ENCODE assay signal across 13 cellular contexts in genomic region chr3:155908086-155908485, GRCh38. TPM values are rescaled to one million over a fixed set of nuclear protein-coding genes. Genes with fewer than 3 reads are reported as not detected.
DNase-seq lines count a peak whose midpoint lies in the region; ATAC-seq lines count a peak whose summit lies in the region.
"Had no signal": no experiment of that assay in that cellular context is flagged by ENCODE, and none has a peak within 500 bp of the region (broad histone marks: within the 10 kb centered on the region; RNA-seq: fewer than 3 reads in every experiment).

No MANE protein-coding gene starts in this region.

- H3K9me3 ChIP-seq in T-helper 17 cell (ENCODE audit: control insufficient read depth, low read length, poor library complexity, severe bottlenecking), result no peaks in the 10 kb centered on the region
- H3K9me3 ChIP-seq: Peyer's patch had no signal

- no peaks in the 10 kb centered on the region for H3K9me3 Mint-ChIP-seq in activated naive CD4-positive, alpha-beta T cell treated with anti-CD3 and anti-CD28 coated beads, Interleukin-2, amount 50 U/mL, for 24 hours
- peaks cover 0 to 4% of the 10 kb centered on the region in 2 donors for H3K9me3 Mint-ChIP-seq in effector memory CD8-positive, alpha-beta T cell
- no peaks in the 10 kb centered on the region for H3K9me3 Mint-ChIP-seq in stimulated activated naive B cell treated with anti-CD40 and anti-IgM and Interleukin-4, amounts not matched to agents 10 μg/mL and 1 μg/mL and 100 μg/mL, for 72 hours

- ATAC-seq in T-helper 17 cell, result no peak
- peak; percentile 41 for ATAC-seq in effector memory CD8-positive, alpha-beta T cell (replicated peaks)
- no peak for ATAC-seq in stimulated activated naive B cell treated with anti-CD40 and anti-IgM and Interleukin-4, amounts not matched to agents 10 μg/mL and 1 μg/mL and 100 μg/mL, for 72 hours (replicated peaks)
- no peak for ATAC-seq in HG02642 (IDR thresholded peaks at IDR 0.05; ENCODE audit: poor library complexity, unreplicated experiment)
- ATAC-seq in HG02623 (IDR thresholded peaks at IDR 0.05; ENCODE audit: unreplicated experiment), result no peak

- no peaks in the 10 kb centered on the region for H3K27me3 Mint-ChIP-seq in activated naive CD4-positive, alpha-beta T cell treated with anti-CD3 and anti-CD28 coated beads, Interleukin-2, amount 50 U/mL, for 24 hours
- H3K27me3 Mint-ChIP-seq in T-helper 17 cell, result no peaks in the 10 kb centered on the region
- no peaks in the 10 kb centered on the region for H3K27me3 Mint-ChIP-seq in effector memory CD8-positive, alpha-beta T cell
- no peaks in the 10 kb centered on the region for H3K27me3 Mint-ChIP-seq in stimulated activated naive B cell treated with anti-CD40 and anti-IgM and Interleukin-4, amounts not matched to agents 10 μg/mL and 1 μg/mL and 100 μg/mL, for 72 hours

- no peak for DNase-seq in activated naive CD4-positive, alpha-beta T cell treated with Interleukin-2 at 50 U/mL for 16 hours
- DNase-seq in T-helper 17 cell, result no peak
- DNase-seq in effector memory CD8-positive, alpha-beta T cell, result no peak
- DNase-seq in stimulated activated naive B cell treated with anti-CD40 and anti-IgM and Interleukin-4, amounts not matched to agents 10 μg/mL and 1 μg/mL and 100 μg/mL, for 72 hours, result no peak
- no peak for DNase-seq in SW 1271 (lab: John Stamatoyannopoulos, UW)
- DNase-seq: caudate nucleus, Karpas-422, NCI-H146, Peyer's patch, substantia nigra had no signal

- H3K36me3 Mint-ChIP-seq in activated naive CD4-positive, alpha-beta T cell treated with anti-CD3 and anti-CD28 coated beads, Interleukin-2, amount 50 U/mL, for 24 hours, result peaks cover 20% of the 10 kb centered on the region
- H3K36me3 Mint-ChIP-seq in T-helper 17 cell (ENCODE audit: low read depth), result peaks cover 7% of the 10 kb centered on the region
- peaks cover 55% of the 10 kb centered on the region for H3K36me3 Mint-ChIP-seq in effector memory CD8-positive, alpha-beta T cell (ENCODE audit: insufficient read depth)
- H3K36me3 Mint-ChIP-seq in stimulated activated naive B cell treated with anti-CD40 and anti-IgM and Interleukin-4, amounts not matched to agents 10 μg/mL and 1 μg/mL and 100 μg/mL, for 72 hours, result peaks cover 36 to 37% of the 10 kb centered on the region in 2 donors

- H3K4me1 Mint-ChIP-seq in activated naive CD4-positive, alpha-beta T cell treated with anti-CD3 and anti-CD28 coated beads, Interleukin-2, amount 50 U/mL, for 24 hours, result peaks cover 19% of the 10 kb centered on the region
- peaks cover 13% of the 10 kb centered on the region for H3K4me1 Mint-ChIP-seq in T-helper 17 cell
- peaks cover 9 to 17% of the 10 kb centered on the region in 2 donors for H3K4me1 Mint-ChIP-seq in effector memory CD8-positive, alpha-beta T cell (ENCODE audit: low read depth in 2 of 2)
- H3K4me1 Mint-ChIP-seq in stimulated activated naive B cell treated with anti-CD40 and anti-IgM and Interleukin-4, amounts not matched to agents 10 μg/mL and 1 μg/mL and 100 μg/mL, for 72 hours, result peaks cover 5 to 7% of the 10 kb centered on the region in 2 donors

- H3K4me3 Mint-ChIP-seq in activated naive CD4-positive, alpha-beta T cell treated with anti-CD3 and anti-CD28 coated beads, Interleukin-2, amount 50 U/mL, for 24 hours, result peak overlapping the region; percentile 56
- H3K4me3 Mint-ChIP-seq in T-helper 17 cell, result peak overlapping the region; percentile 0
- peak overlapping the region; percentile 4 to 60 for H3K4me3 Mint-ChIP-seq in effector memory CD8-positive, alpha-beta T cell
- no peak overlapping the region for H3K4me3 Mint-ChIP-seq in stimulated activated naive B cell treated with anti-CD40 and anti-IgM and Interleukin-4, amounts not matched to agents 10 μg/mL and 1 μg/mL and 100 μg/mL, for 72 hours

- peak overlapping the region; percentile 59 for H3K27ac Mint-ChIP-seq in activated naive CD4-positive, alpha-beta T cell treated with anti-CD3 and anti-CD28 coated beads, Interleukin-2, amount 50 U/mL, for 24 hours
- no peak overlapping the region for H3K27ac Mint-ChIP-seq in T-helper 17 cell
- peak overlapping the region; percentile 24 to 59 for H3K27ac Mint-ChIP-seq in effector memory CD8-positive, alpha-beta T cell
- peak overlapping the region; percentile 1 for H3K27ac Mint-ChIP-seq in stimulated activated naive B cell treated with anti-CD40 and anti-IgM and Interleukin-4, amounts not matched to agents 10 μg/mL and 1 μg/mL and 100 μg/mL, for 72 hours

RNA-seq across cellular contexts. Expression of gene GMPS, which starts 37.6 kb away (rescaled TPM):
- 10 to 100 TPM; 37.8 to 48.2 TPM for total RNA-seq in T-helper 17 cell

RNA-seq across cellular contexts. Expression of gene SLC33A1, which starts 53.9 kb away (rescaled TPM):
- total RNA-seq in T-helper 17 cell, result 10 to 100 TPM; 17.3 to 23.7 TPM

Comparison
In these comparisons a context has a peak if more than half of its experiments do, and no peak if none do; other contexts are left out.
1. H3K4me3 Mint-ChIP-seq: peak in activated naive CD4-positive, alpha-beta T cell treated with anti-CD3 and anti-CD28 coated beads, Interleukin-2, amount 50 U/mL, for 24 hours (single experiment), T-helper 17 cell (single experiment) and effector memory CD8-positive, alpha-beta T cell (2 of 2); none in stimulated activated naive B cell treated with anti-CD40 and anti-IgM and Interleukin-4, amounts not matched to agents 10 μg/mL and 1 μg/mL and 100 μg/mL, for 72 hours (0 of 2).